27 cellular contexts compared by ENCODE assay signal in the genomic region with DNA sequence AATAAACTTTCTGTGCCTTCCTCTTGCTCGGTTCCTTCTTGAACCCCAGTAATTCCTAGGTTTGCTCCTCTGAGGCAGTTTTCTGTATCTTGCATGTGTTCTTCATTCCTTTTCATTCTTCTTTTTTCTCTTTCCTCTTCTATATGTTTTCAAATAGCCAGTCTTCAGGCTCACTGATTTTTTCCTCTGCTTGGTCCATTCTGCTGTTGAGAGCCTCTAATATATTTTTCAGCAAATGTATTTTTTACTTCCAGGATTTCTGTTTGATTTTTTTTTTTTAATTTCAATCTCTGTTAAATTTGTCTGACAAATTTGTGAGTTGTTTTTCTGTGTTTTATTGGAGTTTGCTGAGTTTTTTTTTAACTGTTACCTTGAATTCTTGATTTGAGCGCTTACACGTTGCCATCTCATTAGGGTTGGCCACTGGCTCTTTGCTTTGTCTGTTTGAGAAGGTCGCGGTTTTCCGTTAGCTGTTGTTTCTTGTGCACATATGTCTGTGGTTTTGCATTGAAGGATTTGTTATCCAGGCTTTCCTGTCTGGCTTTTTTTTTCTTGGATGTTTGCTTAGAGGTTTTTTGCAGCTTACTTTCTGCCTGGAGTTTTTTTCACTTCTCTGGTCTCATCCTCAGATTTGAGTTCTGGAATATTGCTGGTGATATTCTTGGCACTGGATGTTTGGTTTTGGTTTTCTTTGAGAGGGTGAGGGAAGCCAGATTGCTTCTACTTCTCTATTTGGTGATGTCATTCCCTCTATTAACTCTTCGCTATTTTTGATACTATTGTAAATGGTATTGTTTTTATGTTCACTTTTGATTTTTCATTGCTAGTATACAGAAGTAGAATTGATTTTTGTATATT. TPM values are rescaled to one million over a fixed set of nuclear protein-coding genes. Genes with fewer than 3 reads are reported as not detected.
DNase-seq lines count a peak whose midpoint lies in the region; ATAC-seq, FAIRE-seq and TF ChIP-seq lines count a peak whose summit lies in the region.
"Had no signal": no experiment of that assay in that cellular context is flagged by ENCODE, and none has a peak within 500 bp of the region (broad histone marks: within the 10 kb centered on the region; RNA-seq: fewer than 3 reads in every experiment).

No MANE protein-coding gene starts in this region.

- H3K9me3 ChIP-seq in HepG2 (ENCODE audit: low read length) (peaks cover 19% of the 10 kb centered on the region), right lobe of liver (peaks cover 0 to 20% (median 0%) of the 10 kb centered on the region in 4 donors), neuronal stem cell (replicated peaks in 1 of 2; ENCODE audit: control insufficient read depth in 2 of 2, insufficient read depth in 1 of 2, low read depth in 1 of 2, low read length in 2 of 2) (peaks cover 12 to 66% of the 10 kb centered on the region in 2 donors)

- BruUV-seq in HepG2 (replicated peaks; lab: Mats Ljungman, UMichigan): no TSS peak

- TF ChIP-seq EP300 in HepG2 (IDR thresholded peaks at IDR 0.05; ENCODE audit: low read depth in 2 of 2, low read length in 2 of 2) (no peak), HepG2 (CRISPR knock-in tag; IDR thresholded peaks at IDR 0.05; ENCODE audit: borderline replicate concordance) (no peak)

- H4K20me1 ChIP-seq in HepG2 (ENCODE audit: insufficient read depth, low read length): no peaks in the 10 kb centered on the region

- no peak overlapping the region for H3K14ac ChIP-seq in neuronal stem cell (ENCODE audit: low read length)

- no peak overlapping the region for H3K4ac ChIP-seq in neuronal stem cell (ENCODE audit: low read length)

- in situ Hi-C loops in HepG2 (cut with HindIII; ENCODE audit: extremely low pct_ligation_motif_present, low pct_unique_long_range_greater_than_20kb): no loop called here

- H3K79me1 ChIP-seq in neuronal stem cell (ENCODE audit: low read depth, low read length): no peaks in the 10 kb centered on the region

- TF ChIP-seq RAD21 in HepG2 (CRISPR knock-in tag; IDR thresholded peaks at IDR 0.05): no peak

- no peak overlapping the region for H2AK5ac ChIP-seq in neuronal stem cell (ENCODE audit: low read depth, low read length)

- H2AFZ ChIP-seq in HepG2 (ENCODE audit: low read length) (no peak overlapping the region), neuronal stem cell (ENCODE audit: low read length) (no peak overlapping the region)
- H2AFZ ChIP-seq: GM23338 had no signal

- CTCF ChIA-PET in HepG2 (lab: Yijun Ruan, JAX; ENCODE audit: low intra/inter-chr PET ratio, low total read pairs): no interaction called here

- ATAC-seq in HepG2 (no peak), right lobe of liver (no peak)
- ATAC-seq: GM23338 had no signal

- peak overlapping the region; percentile 53 for H3K4me3 Mint-ChIP-seq in endothelial cell (ENCODE audit: unreplicated experiment)
- no peak overlapping the region for H3K4me3 Mint-ChIP-seq in activated T-cell treated with anti-CD3 and anti-CD28 coated beads, Interleukin-2, amount 50 U/mL, for 24 hours
- H3K4me3 Mint-ChIP-seq: CD4-positive, alpha-beta T cell; GM23338; H9; HFFc6 had no signal

- TF ChIP-seq CTCF in HepG2 (CRISPR knock-in tag; IDR thresholded peaks at IDR 0.05): no peak
- no peak for TF ChIP-seq CTCF in right lobe of liver (IDR thresholded peaks at IDR 0.05)
- TF ChIP-seq CTCF in endothelial cell (IDR thresholded peaks at IDR 0.05; ENCODE audit: unreplicated experiment): no peak

- no peak overlapping the region for H3K27ac Mint-ChIP-seq in endothelial cell (ENCODE audit: unreplicated experiment)
- no peak overlapping the region for H3K27ac Mint-ChIP-seq in activated T-cell treated with anti-CD3 and anti-CD28 coated beads, Interleukin-2, amount 50 U/mL, for 24 hours
- H3K27ac Mint-ChIP-seq: CD4-positive, alpha-beta T cell; GM23338; H9; HFFc6 had no signal

- DNase-seq in HepG2 (ENCODE audit: low spot score): no peak
- no peak for DNase-seq in right lobe of liver
- DNase-seq in astrocyte of the hippocampus (ENCODE audit: low read depth, low spot score): peak; percentile 24
- no peak for DNase-seq in endothelial cell (ENCODE audit: low spot score)
- DNase-seq in medulla oblongata (ENCODE audit: extremely low spot score): no peak
- no peak for DNase-seq in activated T-cell treated with anti-CD3 and anti-CD28 coated beads, Interleukin-2, amount 50 U/mL, for 24 hours
- no peak for DNase-seq in neuronal stem cell (ENCODE audit: low spot score)
- DNase-seq: CD4-positive, alpha-beta T cell; H9; HFFc6; IMR-90; MM.1S; NCI-H1048; NCI-H1417; NCI-H1694; NCI-H2029 treated with DMSO at 0.1 percent for 48 hours; NCI-H446 treated with DMSO at 0.1 percent for 48 hours; NCI-H526; Right ventricle myocardium superior; RPMI8226 had no signal

- H3K9ac ChIP-seq in HepG2 (ENCODE audit: insufficient read depth, low read depth, low read length) (no peak overlapping the region), neuronal stem cell (ENCODE audit: low read depth, low read length, poor library complexity) (no peak overlapping the region)
- H3K9ac ChIP-seq: BLaER1 treated with 17β-estradiol and CSF1 and Interleukin-3, amounts not matched to agents 10 nM and 100 nM; KMS-11 had no signal

- H3K4me1 ChIP-seq in HepG2 (ENCODE audit: insufficient read depth, low read length) (no peaks in the 10 kb centered on the region), right lobe of liver (no peaks in the 10 kb centered on the region), neuronal stem cell (ENCODE audit: control insufficient read depth in 2 of 2, insufficient read depth in 1 of 2, low read depth in 1 of 2, low read length in 2 of 2) (no peaks in the 10 kb centered on the region)
- H3K4me1 ChIP-seq: BLaER1 treated with 17β-estradiol and CSF1 and Interleukin-3, amounts not matched to agents 10 nM and 100 nM; SJSA1 had no signal

- no peak for FAIRE-seq in HepG2 (lab: Jason Lieb, UNC)
- FAIRE-seq: A204.1, D721Med, GM18507 had no signal

- POLR2A ChIA-PET in HepG2 (lab: Yijun Ruan, JAX): no interaction called here

- H3K4me2 ChIP-seq in HepG2 (ENCODE audit: low read depth, low read length): no peak overlapping the region
- no peak overlapping the region for H3K4me2 ChIP-seq in neuronal stem cell (ENCODE audit: insufficient read depth, low read length, poor library complexity, severe bottlenecking)
- H3K4me2 ChIP-seq: BLaER1 treated with 17β-estradiol and CSF1 and Interleukin-3, amounts not matched to agents 10 nM and 100 nM; GM23338; KMS-11 had no signal

- no peak overlapping the region for H3K18ac ChIP-seq in neuronal stem cell (ENCODE audit: low read length)

- H3K27me3 ChIP-seq in HepG2 (ENCODE audit: control insufficient read depth in 1 of 2, insufficient read depth in 2 of 2, low read length in 2 of 2) (no peaks in the 10 kb centered on the region), right lobe of liver (no peaks in the 10 kb centered on the region), neuronal stem cell (ENCODE audit: control insufficient read depth in 3 of 3, insufficient read depth in 3 of 3, low read depth in 1 of 3, low read length in 3 of 3) (no peaks in the 10 kb centered on the region)
- H3K27me3 ChIP-seq: BLaER1 treated with 17β-estradiol and CSF1 and Interleukin-3, amounts not matched to agents 10 nM and 100 nM had no signal

- H3K27ac ChIP-seq in HepG2 (ENCODE audit: extremely low read length, insufficient read depth, low read length): no peak overlapping the region
- no peak overlapping the region for H3K27ac ChIP-seq in right lobe of liver
- H3K27ac ChIP-seq in neuronal stem cell (replicated peaks; ENCODE audit: low read length): no peak overlapping the region
- H3K27ac ChIP-seq: BLaER1 treated with 17β-estradiol and CSF1 and Interleukin-3, amounts not matched to agents 10 nM and 100 nM; KMS-11; SJSA1 had no signal

- H3K36me3 Mint-ChIP-seq in endothelial cell (ENCODE audit: low read depth, unreplicated experiment): peaks cover 78% of the 10 kb centered on the region
- peaks cover 91% of the 10 kb centered on the region for H3K36me3 Mint-ChIP-seq in activated T-cell treated with anti-CD3 and anti-CD28 coated beads, Interleukin-2, amount 50 U/mL, for 24 hours (ENCODE audit: low read depth)

- peaks cover 4% of the 10 kb centered on the region for H3K27me3 Mint-ChIP-seq in endothelial cell (ENCODE audit: unreplicated experiment)
- H3K27me3 Mint-ChIP-seq in activated T-cell treated with anti-CD3 and anti-CD28 coated beads, Interleukin-2, amount 50 U/mL, for 24 hours: no peaks in the 10 kb centered on the region
- H3K27me3 Mint-ChIP-seq: CD4-positive, alpha-beta T cell had no signal

- no peak overlapping the region for H4K91ac ChIP-seq in neuronal stem cell (ENCODE audit: low read depth, low read length, poor library complexity)

- peaks cover 21% of the 10 kb centered on the region for H3K9me3 Mint-ChIP-seq in endothelial cell (ENCODE audit: unreplicated experiment)
- peaks cover 18% of the 10 kb centered on the region for H3K9me3 Mint-ChIP-seq in activated T-cell treated with anti-CD3 and anti-CD28 coated beads, Interleukin-2, amount 50 U/mL, for 24 hours

- H3K36me3 ChIP-seq in HepG2 (replicated peaks in 1 of 2; ENCODE audit: control insufficient read depth in 1 of 2, insufficient read depth in 2 of 2, low read length in 2 of 2): peaks cover 4 to 54% of the 10 kb centered on the region in 2 experiments
- peaks cover 0 to 13% (median 6%) of the 10 kb centered on the region in 4 donors for H3K36me3 ChIP-seq in right lobe of liver
- peaks cover 18 to 82% of the 10 kb centered on the region in 2 donors for H3K36me3 ChIP-seq in neuronal stem cell (replicated peaks in 1 of 2; ENCODE audit: control insufficient read depth in 2 of 2, insufficient read depth in 2 of 2, low read length in 2 of 2)

- H4K8ac ChIP-seq in neuronal stem cell (ENCODE audit: low read depth, low read length): no peak overlapping the region

- 97% methylated on average over 7 of the region's 7 CpGs for WGBS in HepG2 (ENCODE audit: low lambda C conversion rate)
- 95% methylated on average over 7 of the region's 7 CpGs for WGBS in right lobe of liver (ENCODE audit: insufficient coverage, low coverage, low lambda C conversion rate, missing lambda C conversion rate)
- WGBS in neuronal stem cell (ENCODE audit: extremely low coverage in 2 of 2, insufficient read length in 2 of 2, insufficient replicate concordance in 1 of 2), 2 donors: no CpG with 5 or more reads among the region's 7 CpGs

- H2BK120ac ChIP-seq in neuronal stem cell (ENCODE audit: low read depth, low read length): no peak overlapping the region

- intact Hi-C loops in HepG2 (cut with micrococcal nuclease; ENCODE audit: unreplicated experiment) (no loop called here), right lobe of liver (cut with DNase I) (no loop called here)

- no peak overlapping the region for H2BK15ac ChIP-seq in neuronal stem cell (ENCODE audit: low read length)

- no peak overlapping the region for H2BK12ac ChIP-seq in neuronal stem cell (ENCODE audit: low read length)

- no peak overlapping the region for H2BK5ac ChIP-seq in neuronal stem cell (ENCODE audit: low read length)

- H3K79me2 ChIP-seq in HepG2 (ENCODE audit: insufficient read depth, low read length): peaks cover 35% of the 10 kb centered on the region

- TF ChIP-seq POLR2A in HepG2 (IDR thresholded peaks at IDR 0.05; ENCODE audit: insufficient read depth in 1 of 2, low read depth in 2 of 2, low read length in 2 of 2) (no peak), right lobe of liver (IDR thresholded peaks at IDR 0.05) (no peak)

- no peak overlapping the region for H3K23ac ChIP-seq in neuronal stem cell (ENCODE audit: low read depth, low read length, poor library complexity)

- no peak overlapping the region for H3K4me3 ChIP-seq in HepG2 (replicated peaks in 1 of 3; ENCODE audit: insufficient read depth in 1 of 3, low read depth in 2 of 3, low read length in 3 of 3)
- no peak overlapping the region for H3K4me3 ChIP-seq in right lobe of liver
- no peak overlapping the region for H3K4me3 ChIP-seq in neuronal stem cell (ENCODE audit: low read length in 2 of 2)
- H3K4me3 ChIP-seq: GM23338, SJSA1 had no signal

- H3K4me1 Mint-ChIP-seq in endothelial cell (ENCODE audit: unreplicated experiment): no peaks in the 10 kb centered on the region
- peaks cover 24% of the 10 kb centered on the region for H3K4me1 Mint-ChIP-seq in activated T-cell treated with anti-CD3 and anti-CD28 coated beads, Interleukin-2, amount 50 U/mL, for 24 hours (ENCODE audit: low read depth)
- H3K4me1 Mint-ChIP-seq: GM23338, H9 had no signal

RNA-seq across cellular contexts. Expression of gene SPRN, which starts 12.7 kb away (rescaled TPM):
- total RNA-seq in HepG2 (2016; rRNA removed; fragmentation: Illumina TruSeq; extraction: Trizol): not detected in 2 replicates
- total RNA-seq in HepG2 (2016; cell fraction: cytosol; rRNA removed; fragmentation: Illumina TruSeq; extraction: Trizol; ENCODE audit: low read depth): not detected in 2 replicates
- total RNA-seq in HepG2 (2016; cell fraction: insoluble cytoplasmic fraction; rRNA removed; fragmentation: Illumina TruSeq; extraction: Trizol): not detected in 2 replicates
- total RNA-seq in HepG2 (2016; cell fraction: membrane; rRNA removed; fragmentation: Illumina TruSeq; extraction: Trizol): not detected in 2 replicates
- not detected in 2 replicates for total RNA-seq in HepG2 (2016; cell fraction: nucleus; rRNA removed; fragmentation: Illumina TruSeq; extraction: Trizol)
- not detected in 2 replicates for polyA plus RNA-seq in HepG2 (2011; rRNA removed)
- not detected in 2 replicates for polyA plus RNA-seq in HepG2 (2011; cell fraction: cytosol; rRNA removed)
- not detected in 2 replicates for polyA plus RNA-seq in HepG2 (2011; cell fraction: nucleus; rRNA removed)
- polyA plus RNA-seq in HepG2 (2012): 2.9 and 4.1 TPM in 2 replicates
- not detected in 2 replicates for polyA plus RNA-seq in HepG2 (2016; cell fraction: cytosol; fragmentation: Illumina TruSeq; extraction: Trizol; ENCODE audit: low read depth)
- not detected in 2 replicates for polyA plus RNA-seq in HepG2 (2016; cell fraction: insoluble cytoplasmic fraction; fragmentation: Illumina TruSeq; extraction: Trizol; ENCODE audit: low read depth)
- not detected in 2 replicates for polyA plus RNA-seq in HepG2 (2016; cell fraction: membrane; fragmentation: Illumina TruSeq; extraction: Trizol; ENCODE audit: low read depth)
- polyA plus RNA-seq in HepG2 (2016; cell fraction: nucleus; fragmentation: Illumina TruSeq; extraction: Trizol; ENCODE audit: insufficient read depth, low read depth): not detected in 2 replicates
- not detected in 2 replicates for polyA minus RNA-seq in HepG2 (2011; rRNA and poly(A)+ RNA removed; ENCODE audit: low replicate concordance)
- not detected in 2 replicates for polyA minus RNA-seq in HepG2 (2011; cell fraction: cytosol; rRNA and poly(A)+ RNA removed)
- not detected in 2 replicates for polyA minus RNA-seq in HepG2 (2011; cell fraction: nucleus; rRNA and poly(A)+ RNA removed)
- 10 to 100 TPM in 2 of 6 experiments, under 1 TPM in 3, not detected in 1; 0.07 to 15.1 (median 0.11) TPM for total RNA-seq in right lobe of liver
- total RNA-seq in endothelial cell (ENCODE audit: unreplicated experiment): 0.28 TPM
- polyA plus RNA-seq in neuronal stem cell (2013, experiment 1 of 2): 0.52 TPM
- polyA plus RNA-seq in neuronal stem cell (2013, experiment 2 of 2): 0.53 TPM
- total RNA-seq: CD4-positive, alpha-beta T cell; Right ventricle myocardium superior; SJSA1 had no signal

RNA-seq across cellular contexts. Expression of gene MTG1, which starts 17.8 kb away (rescaled TPM):
- 29.9 and 42.0 TPM in 2 replicates for total RNA-seq in HepG2 (2016; rRNA removed; fragmentation: Illumina TruSeq; extraction: Trizol)
- total RNA-seq in HepG2 (2016; cell fraction: cytosol; rRNA removed; fragmentation: Illumina TruSeq; extraction: Trizol; ENCODE audit: low read depth): 13.1 and 13.6 TPM in 2 replicates
- 29.5 and 43.2 TPM in 2 replicates for total RNA-seq in HepG2 (2016; cell fraction: insoluble cytoplasmic fraction; rRNA removed; fragmentation: Illumina TruSeq; extraction: Trizol)
- 15.1 and 15.4 TPM in 2 replicates for total RNA-seq in HepG2 (2016; cell fraction: membrane; rRNA removed; fragmentation: Illumina TruSeq; extraction: Trizol)
- 38.2 and 45.9 TPM in 2 replicates for total RNA-seq in HepG2 (2016; cell fraction: nucleus; rRNA removed; fragmentation: Illumina TruSeq; extraction: Trizol)
- polyA plus RNA-seq in HepG2 (2011; rRNA removed): 103 and 108 TPM in 2 replicates
- polyA plus RNA-seq in HepG2 (2011; cell fraction: cytosol; rRNA removed): 54.2 and 75.0 TPM in 2 replicates
- 687 and 805 TPM in 2 replicates for polyA plus RNA-seq in HepG2 (2011; cell fraction: nucleus; rRNA removed)
- polyA plus RNA-seq in HepG2 (2012): 46.2 and 51.2 TPM in 2 replicates
- 10.8 and 11.1 TPM in 2 replicates for polyA plus RNA-seq in HepG2 (2016; cell fraction: cytosol; fragmentation: Illumina TruSeq; extraction: Trizol; ENCODE audit: low read depth)
- 40.2 and 42.5 TPM in 2 replicates for polyA plus RNA-seq in HepG2 (2016; cell fraction: insoluble cytoplasmic fraction; fragmentation: Illumina TruSeq; extraction: Trizol; ENCODE audit: low read depth)
- 12.8 and 14.3 TPM in 2 replicates for polyA plus RNA-seq in HepG2 (2016; cell fraction: membrane; fragmentation: Illumina TruSeq; extraction: Trizol; ENCODE audit: low read depth)
- 225 and 242 TPM in 2 replicates for polyA plus RNA-seq in HepG2 (2016; cell fraction: nucleus; fragmentation: Illumina TruSeq; extraction: Trizol; ENCODE audit: insufficient read depth, low read depth)
- polyA minus RNA-seq in HepG2 (2011; rRNA and poly(A)+ RNA removed; ENCODE audit: low replicate concordance): 80.2 and 80.5 TPM in 2 replicates
- 17.3 and 18.7 TPM in 2 replicates for polyA minus RNA-seq in HepG2 (2011; cell fraction: cytosol; rRNA and poly(A)+ RNA removed)
- polyA minus RNA-seq in HepG2 (2011; cell fraction: nucleus; rRNA and poly(A)+ RNA removed): 62.7 and 86.9 TPM in 2 replicates
- total RNA-seq in right lobe of liver: 10 to 100 TPM; 25.1 to 45.7 (median 34.5) TPM
- 97.3 TPM for total RNA-seq in endothelial cell (ENCODE audit: unreplicated experiment)
- polyA plus RNA-seq in neuronal stem cell (2013, experiment 1 of 2): 15.5 TPM
- 15.8 TPM for polyA plus RNA-seq in neuronal stem cell (2013, experiment 2 of 2)

RNA-seq across cellular contexts. Expression of gene PAOX, which starts 32.7 kb away (rescaled TPM):
- total RNA-seq in HepG2 (2016; rRNA removed; fragmentation: Illumina TruSeq; extraction: Trizol): 0.49 and 0.52 TPM in 2 replicates
- not detected in 2 replicates for total RNA-seq in HepG2 (2016; cell fraction: cytosol; rRNA removed; fragmentation: Illumina TruSeq; extraction: Trizol; ENCODE audit: low read depth)
- 0.49 and 0.54 TPM in 2 replicates for total RNA-seq in HepG2 (2016; cell fraction: insoluble cytoplasmic fraction; rRNA removed; fragmentation: Illumina TruSeq; extraction: Trizol)
- 0.12 TPM in 1 of 2 replicates, not detected in the other for total RNA-seq in HepG2 (2016; cell fraction: membrane; rRNA removed; fragmentation: Illumina TruSeq; extraction: Trizol)
- 0.41 and 0.78 TPM in 2 replicates for total RNA-seq in HepG2 (2016; cell fraction: nucleus; rRNA removed; fragmentation: Illumina TruSeq; extraction: Trizol)
- polyA plus RNA-seq in HepG2 (2011; rRNA removed): 0.77 and 1.1 TPM in 2 replicates
- 0.56 and 0.72 TPM in 2 replicates for polyA plus RNA-seq in HepG2 (2011; cell fraction: cytosol; rRNA removed)
- polyA plus RNA-seq in HepG2 (2011; cell fraction: nucleus; rRNA removed): 3.9 and 4.7 TPM in 2 replicates
- 1.2 and 1.4 TPM in 2 replicates for polyA plus RNA-seq in HepG2 (2012)
- 0.16 TPM in 2 replicates for polyA plus RNA-seq in HepG2 (2016; cell fraction: cytosol; fragmentation: Illumina TruSeq; extraction: Trizol; ENCODE audit: low read depth)
- 0.50 and 0.56 TPM in 2 replicates for polyA plus RNA-seq in HepG2 (2016; cell fraction: insoluble cytoplasmic fraction; fragmentation: Illumina TruSeq; extraction: Trizol; ENCODE audit: low read depth)
- polyA plus RNA-seq in HepG2 (2016; cell fraction: membrane; fragmentation: Illumina TruSeq; extraction: Trizol; ENCODE audit: low read depth): 0.11 TPM in 1 of 2 replicates, not detected in the other
- 2.0 and 2.2 TPM in 2 replicates for polyA plus RNA-seq in HepG2 (2016; cell fraction: nucleus; fragmentation: Illumina TruSeq; extraction: Trizol; ENCODE audit: insufficient read depth, low read depth)
- polyA minus RNA-seq in HepG2 (2011; rRNA and poly(A)+ RNA removed; ENCODE audit: low replicate concordance): 1.7 TPM in 1 of 2 replicates, not detected in the other
- polyA minus RNA-seq in HepG2 (2011; cell fraction: cytosol; rRNA and poly(A)+ RNA removed): not detected in 2 replicates
- 0.99 and 1.2 TPM in 2 replicates for polyA minus RNA-seq in HepG2 (2011; cell fraction: nucleus; rRNA and poly(A)+ RNA removed)
- total RNA-seq in right lobe of liver: 10 to 100 TPM in 4 of 6 experiments, 1 to 10 TPM in 2; 9.4 to 15.9 (median 11.9) TPM
- total RNA-seq in endothelial cell (ENCODE audit: unreplicated experiment): 6.6 TPM
- polyA plus RNA-seq in neuronal stem cell (2013, experiment 1 of 2): 6.1 TPM
- polyA plus RNA-seq in neuronal stem cell (2013, experiment 2 of 2): 5.9 TPM

RNA-seq across cellular contexts. Expression of gene ECHS1, which starts 38.6 kb away (rescaled TPM):
- total RNA-seq in HepG2 (2016; rRNA removed; fragmentation: Illumina TruSeq; extraction: Trizol) (195 and 233 TPM in 2 replicates), right lobe of liver (100 to 1,000 TPM; 293 to 780 (median 436) TPM), endothelial cell (ENCODE audit: unreplicated experiment) (69.6 TPM)
- total RNA-seq in HepG2 (2016; cell fraction: cytosol; rRNA removed; fragmentation: Illumina TruSeq; extraction: Trizol; ENCODE audit: low read depth): 58.3 and 60.5 TPM in 2 replicates
- total RNA-seq in HepG2 (2016; cell fraction: insoluble cytoplasmic fraction; rRNA removed; fragmentation: Illumina TruSeq; extraction: Trizol): 200 and 225 TPM in 2 replicates
- 81.4 and 88.8 TPM in 2 replicates for total RNA-seq in HepG2 (2016; cell fraction: membrane; rRNA removed; fragmentation: Illumina TruSeq; extraction: Trizol)
- 65.2 and 65.6 TPM in 2 replicates for total RNA-seq in HepG2 (2016; cell fraction: nucleus; rRNA removed; fragmentation: Illumina TruSeq; extraction: Trizol)
- 26.4 and 32.7 TPM in 2 replicates for polyA plus RNA-seq in HepG2 (2011; rRNA removed)
- polyA plus RNA-seq in HepG2 (2011; cell fraction: cytosol; rRNA removed): 39.1 and 41.3 TPM in 2 replicates
- polyA plus RNA-seq in HepG2 (2011; cell fraction: nucleus; rRNA removed): 37.3 and 39.0 TPM in 2 replicates
- 79.9 and 84.4 TPM in 2 replicates for polyA plus RNA-seq in HepG2 (2012)
- 60.4 and 63.0 TPM in 2 replicates for polyA plus RNA-seq in HepG2 (2016; cell fraction: cytosol; fragmentation: Illumina TruSeq; extraction: Trizol; ENCODE audit: low read depth)
- 218 and 228 TPM in 2 replicates for polyA plus RNA-seq in HepG2 (2016; cell fraction: insoluble cytoplasmic fraction; fragmentation: Illumina TruSeq; extraction: Trizol; ENCODE audit: low read depth)
- 63.2 and 68.6 TPM in 2 replicates for polyA plus RNA-seq in HepG2 (2016; cell fraction: membrane; fragmentation: Illumina TruSeq; extraction: Trizol; ENCODE audit: low read depth)
- polyA plus RNA-seq in HepG2 (2016; cell fraction: nucleus; fragmentation: Illumina TruSeq; extraction: Trizol; ENCODE audit: insufficient read depth, low read depth): 101 and 107 TPM in 2 replicates
- 32.0 and 52.6 TPM in 2 replicates for polyA minus RNA-seq in HepG2 (2011; rRNA and poly(A)+ RNA removed; ENCODE audit: low replicate concordance)
- 27.8 and 30.0 TPM in 2 replicates for polyA minus RNA-seq in HepG2 (2011; cell fraction: cytosol; rRNA and poly(A)+ RNA removed)
- 8.9 and 9.3 TPM in 2 replicates for polyA minus RNA-seq in HepG2 (2011; cell fraction: nucleus; rRNA and poly(A)+ RNA removed)
- 61.5 TPM for polyA plus RNA-seq in neuronal stem cell (2013, experiment 1 of 2)
- 63.2 TPM for polyA plus RNA-seq in neuronal stem cell (2013, experiment 2 of 2)

RNA-seq across cellular contexts. Expression of gene SCART1, which starts 42.0 kb away (rescaled TPM):
- total RNA-seq in HepG2 (2016; rRNA removed; fragmentation: Illumina TruSeq; extraction: Trizol) (0.32 and 0.46 TPM in 2 replicates), right lobe of liver (1 to 10 TPM in 2 of 6 experiments, under 1 TPM in 4; 0.18 to 1.6 (median 0.33) TPM), endothelial cell (ENCODE audit: unreplicated experiment) (0.36 TPM)
- total RNA-seq in HepG2 (2016; cell fraction: cytosol; rRNA removed; fragmentation: Illumina TruSeq; extraction: Trizol; ENCODE audit: low read depth): 0.18 and 0.30 TPM in 2 replicates
- total RNA-seq in HepG2 (2016; cell fraction: insoluble cytoplasmic fraction; rRNA removed; fragmentation: Illumina TruSeq; extraction: Trizol): 0.07 and 0.45 TPM in 2 replicates
- total RNA-seq in HepG2 (2016; cell fraction: membrane; rRNA removed; fragmentation: Illumina TruSeq; extraction: Trizol): 0.12 and 0.17 TPM in 2 replicates
- 0.81 and 0.88 TPM in 2 replicates for total RNA-seq in HepG2 (2016; cell fraction: nucleus; rRNA removed; fragmentation: Illumina TruSeq; extraction: Trizol)
- polyA plus RNA-seq in HepG2 (2011; rRNA removed): 1.1 and 1.4 TPM in 2 replicates
- 0.23 and 0.45 TPM in 2 replicates for polyA plus RNA-seq in HepG2 (2011; cell fraction: cytosol; rRNA removed)
- 9.5 and 13.6 TPM in 2 replicates for polyA plus RNA-seq in HepG2 (2011; cell fraction: nucleus; rRNA removed)
- 1.6 and 1.9 TPM in 2 replicates for polyA plus RNA-seq in HepG2 (2012)
- polyA plus RNA-seq in HepG2 (2016; cell fraction: cytosol; fragmentation: Illumina TruSeq; extraction: Trizol; ENCODE audit: low read depth): 0.08 TPM in 1 of 2 replicates, not detected in the other
- polyA plus RNA-seq in HepG2 (2016; cell fraction: insoluble cytoplasmic fraction; fragmentation: Illumina TruSeq; extraction: Trizol; ENCODE audit: low read depth): 0.12 and 0.16 TPM in 2 replicates
- polyA plus RNA-seq in HepG2 (2016; cell fraction: membrane; fragmentation: Illumina TruSeq; extraction: Trizol; ENCODE audit: low read depth): not detected in 2 replicates
- 2.1 and 2.9 TPM in 2 replicates for polyA plus RNA-seq in HepG2 (2016; cell fraction: nucleus; fragmentation: Illumina TruSeq; extraction: Trizol; ENCODE audit: insufficient read depth, low read depth)
- polyA minus RNA-seq in HepG2 (2011; rRNA and poly(A)+ RNA removed; ENCODE audit: low replicate concordance): 0.51 and 1.7 TPM in 2 replicates
- polyA minus RNA-seq in HepG2 (2011; cell fraction: cytosol; rRNA and poly(A)+ RNA removed): 0.10 TPM in 1 of 2 replicates, not detected in the other
- 2.7 and 3.5 TPM in 2 replicates for polyA minus RNA-seq in HepG2 (2011; cell fraction: nucleus; rRNA and poly(A)+ RNA removed)
- 0.56 TPM for polyA plus RNA-seq in neuronal stem cell (2013, experiment 1 of 2)
- polyA plus RNA-seq in neuronal stem cell (2013, experiment 2 of 2): 0.46 TPM
- polyA plus RNA-seq: GM23338 had no signal
